36 cellular contexts compared by ENCODE assay signal in the genomic region with DNA sequence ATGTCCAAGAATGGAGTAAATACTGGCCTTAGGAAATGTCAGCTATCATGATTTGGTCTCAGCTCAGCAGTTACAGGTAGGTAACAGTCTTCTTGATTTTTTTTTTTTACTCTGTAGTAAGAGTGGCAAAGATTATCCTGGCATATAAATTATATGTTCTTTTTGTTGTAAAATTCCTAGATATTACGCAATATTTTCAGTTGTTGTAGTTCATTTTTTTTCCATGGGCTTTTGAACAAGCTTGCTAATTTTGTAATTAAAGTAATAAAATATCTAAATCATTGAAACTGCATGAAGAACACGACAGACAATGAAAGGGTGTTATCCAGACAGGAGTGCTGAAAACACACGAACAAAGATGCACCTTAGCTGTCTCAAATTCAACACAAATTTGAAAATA.
"Had no signal": no experiment of that assay in that cellular context is flagged by ENCODE, and none has a peak within 500 bp of the region (broad histone marks: within the 10 kb centered on the region; RNA-seq: fewer than 3 reads in every experiment).

No MANE protein-coding gene starts in this region.

- H3K4me1 ChIP-seq: ascending aorta had no signal

- ATAC-seq: activated CD8-positive, alpha-beta T cell treated with anti-CD3 and anti-CD28 coated beads for 36 hours; activated naive CD8-positive, alpha-beta T cell treated with anti-CD3 and anti-CD28 coated beads, Interleukin-2, amount 50 U/mL, for 24 hours had no signal

- DNase-seq: activated B cell treated with CpG ODN at 0.5 μM for 24 hours; activated CD4-positive, alpha-beta memory T cell treated with anti-CD3 and anti-CD28 coated beads for 36 hours; activated CD4-positive, alpha-beta T cell treated with anti-CD3 and anti-CD28 coated beads for 4 hours; activated CD4-positive, alpha-beta T cell treated with anti-CD3 and anti-CD28 coated beads, Interleukin-2, amount 10 ng/mL, durations not matched to agents 24 days and 14 days; activated CD4-positive, alpha-beta T cell treated with anti-CD3 and anti-CD28 coated beads, Interleukin-2, amount 50 U/mL, for 1 hour; activated CD4-positive, alpha-beta T cell treated with anti-CD3 and anti-CD28 coated beads, Interleukin-2, amount 50 U/mL, for 4 hours; activated CD4-positive, CD25-positive, alpha-beta regulatory T cell treated with anti-CD3 and anti-CD28 coated beads, Interleukin-2, amount 50 U/mL, for 72 hours; activated CD8-positive, alpha-beta memory T cell treated with anti-CD3 and anti-CD28 coated beads, Interleukin-2, amount 50 U/mL, for 48 hours; activated CD8-positive, alpha-beta T cell treated with anti-CD3 and anti-CD28 coated beads for 36 hours; activated effector memory CD4-positive, alpha-beta T cell treated with Interleukin-2 at 50 U/mL for 16 hours; activated gamma-delta T cell; activated naive CD4-positive, alpha-beta T cell treated with anti-CD3 and anti-CD28 coated beads, Interleukin-2, amount 10 ng/mL, durations not matched to agents 7 days and 5 days; activated naive CD4-positive, alpha-beta T cell treated with Interleukin-2 at 50 U/mL for 16 hours; activated naive CD8-positive, alpha-beta T cell treated with anti-CD3 and anti-CD28 coated beads, Interleukin-2, amount 10 ng/mL, durations not matched to agents 7 days and 5 days; activated naive CD8-positive, alpha-beta T cell treated with anti-CD3 and anti-CD28 coated beads, Interleukin-2, amount 50 U/mL, for 24 hours; activated T-cell treated with anti-CD3 and anti-CD28 coated beads, Interleukin-2, amount 50 U/mL, for 24 hours; activated T-cell treated with anti-CD3 and anti-CD28 coated beads, Interleukin-2, amount 50 U/mL, for 48 hours; amygdala; anterior cingulate cortex; caudate nucleus; cerebellar nuclear complex; T-helper 1 cell; T-helper 2 cell; T-helper 9 cell had no signal

- H3K36me3 Mint-ChIP-seq: activated CD4-positive, alpha-beta memory T cell treated with anti-CD3 and anti-CD28 coated beads for 36 hours; activated naive CD4-positive, alpha-beta T cell treated with anti-CD3 and anti-CD28 coated beads, Interleukin-2, amount 10 ng/mL, durations not matched to agents 7 days and 5 days; activated naive CD4-positive, alpha-beta T cell treated with anti-CD3 and anti-CD28 coated beads, Interleukin-2, amount 50 U/mL, for 24 hours; activated naive CD8-positive, alpha-beta T cell; activated naive CD8-positive, alpha-beta T cell treated with anti-CD3 and anti-CD28 coated beads, Interleukin-2, amount 10 ng/mL, durations not matched to agents 7 days and 5 days; brain had no signal

- H3K27me3 Mint-ChIP-seq: activated B cell treated with CpG ODN at 0.5 μM for 24 hours; activated CD4-positive, alpha-beta memory T cell treated with anti-CD3 and anti-CD28 coated beads for 36 hours; activated CD4-positive, alpha-beta T cell treated with anti-CD3 and anti-CD28 coated beads, Interleukin-2, amount 10 ng/mL, durations not matched to agents 24 days and 14 days; activated CD8-positive, alpha-beta T cell treated with anti-CD3 and anti-CD28 coated beads for 36 hours; activated naive CD4-positive, alpha-beta T cell treated with anti-CD3 and anti-CD28 coated beads, Interleukin-2, amount 10 ng/mL, durations not matched to agents 7 days and 5 days; activated naive CD4-positive, alpha-beta T cell treated with anti-CD3 and anti-CD28 coated beads, Interleukin-2, amount 50 U/mL, for 24 hours; activated naive CD8-positive, alpha-beta T cell; activated naive CD8-positive, alpha-beta T cell treated with anti-CD3 and anti-CD28 coated beads, Interleukin-2, amount 10 ng/mL, durations not matched to agents 7 days and 5 days; activated naive CD8-positive, alpha-beta T cell treated with anti-CD3 and anti-CD28 coated beads, Interleukin-2, amount 50 U/mL, for 24 hours; activated T-cell treated with anti-CD3 and anti-CD28 coated beads, Interleukin-2, amount 50 U/mL, for 24 hours; brain; central memory CD8-positive, alpha-beta T cell had no signal

- H3K27ac ChIP-seq: ascending aorta, cardiac muscle cell, VCaP had no signal

- H3K4me1 Mint-ChIP-seq: activated B cell treated with CpG ODN at 0.5 μM for 24 hours; activated CD4-positive, alpha-beta T cell treated with anti-CD3 and anti-CD28 coated beads, Interleukin-2, amount 10 ng/mL, durations not matched to agents 24 days and 14 days; activated naive CD4-positive, alpha-beta T cell treated with anti-CD3 and anti-CD28 coated beads, Interleukin-2, amount 10 ng/mL, durations not matched to agents 7 days and 5 days; activated naive CD4-positive, alpha-beta T cell treated with anti-CD3 and anti-CD28 coated beads, Interleukin-2, amount 50 U/mL, for 24 hours; activated naive CD8-positive, alpha-beta T cell treated with anti-CD3 and anti-CD28 coated beads, Interleukin-2, amount 10 ng/mL, durations not matched to agents 7 days and 5 days; activated naive CD8-positive, alpha-beta T cell treated with anti-CD3 and anti-CD28 coated beads, Interleukin-2, amount 50 U/mL, for 24 hours; brain; central memory CD8-positive, alpha-beta T cell had no signal

- H3K9me3 ChIP-seq: ascending aorta had no signal

- H3K4me3 Mint-ChIP-seq: activated B cell treated with CpG ODN at 0.5 μM for 24 hours; activated CD4-positive, alpha-beta memory T cell treated with anti-CD3 and anti-CD28 coated beads for 36 hours; activated CD4-positive, alpha-beta T cell treated with anti-CD3 and anti-CD28 coated beads, Interleukin-2, amount 10 ng/mL, durations not matched to agents 24 days and 14 days; activated CD8-positive, alpha-beta T cell treated with anti-CD3 and anti-CD28 coated beads for 36 hours; activated naive CD4-positive, alpha-beta T cell treated with anti-CD3 and anti-CD28 coated beads, Interleukin-2, amount 10 ng/mL, durations not matched to agents 7 days and 5 days; activated naive CD4-positive, alpha-beta T cell treated with anti-CD3 and anti-CD28 coated beads, Interleukin-2, amount 50 U/mL, for 24 hours; activated naive CD8-positive, alpha-beta T cell; activated naive CD8-positive, alpha-beta T cell treated with anti-CD3 and anti-CD28 coated beads, Interleukin-2, amount 10 ng/mL, durations not matched to agents 7 days and 5 days; activated naive CD8-positive, alpha-beta T cell treated with anti-CD3 and anti-CD28 coated beads, Interleukin-2, amount 50 U/mL, for 24 hours; activated T-cell treated with anti-CD3 and anti-CD28 coated beads, Interleukin-2, amount 50 U/mL, for 24 hours; brain; central memory CD8-positive, alpha-beta T cell; T-helper 1 cell treated with Interleukin-12 subunit alpha and Interleukin-12 subunit beta and Interleukin-4 antibody, amounts not matched to agents 30 μg/mL and 1 μg/mL, for 36 hours; T-helper 2 cell treated with Interferon-gamma antibody and Interleukin-4, amounts not matched to agents 5 μg/mL and 100 μg/mL, for 36 hours had no signal

- H3K36me3 ChIP-seq: ascending aorta, cardiac muscle cell had no signal

- H3K4me3 ChIP-seq: ascending aorta, cardiac muscle cell had no signal

- FAIRE-seq: bronchial epithelial cell, TTC549 had no signal

- H3K27me3 ChIP-seq: ascending aorta, cardiac muscle cell had no signal

- H3K9me3 Mint-ChIP-seq: activated CD4-positive, alpha-beta T cell treated with anti-CD3 and anti-CD28 coated beads, Interleukin-2, amount 10 ng/mL, durations not matched to agents 24 days and 14 days; activated naive CD4-positive, alpha-beta T cell treated with anti-CD3 and anti-CD28 coated beads, Interleukin-2, amount 50 U/mL, for 24 hours; brain; central memory CD8-positive, alpha-beta T cell had no signal

- H3K27ac Mint-ChIP-seq: activated B cell treated with CpG ODN at 0.5 μM for 24 hours; activated CD4-positive, alpha-beta memory T cell treated with anti-CD3 and anti-CD28 coated beads for 36 hours; activated CD4-positive, alpha-beta T cell treated with anti-CD3 and anti-CD28 coated beads, Interleukin-2, amount 10 ng/mL, durations not matched to agents 24 days and 14 days; activated CD8-positive, alpha-beta T cell treated with anti-CD3 and anti-CD28 coated beads for 36 hours; activated naive CD4-positive, alpha-beta T cell treated with anti-CD3 and anti-CD28 coated beads, Interleukin-2, amount 10 ng/mL, durations not matched to agents 7 days and 5 days; activated naive CD4-positive, alpha-beta T cell treated with anti-CD3 and anti-CD28 coated beads, Interleukin-2, amount 50 U/mL, for 24 hours; activated naive CD8-positive, alpha-beta T cell; activated naive CD8-positive, alpha-beta T cell treated with anti-CD3 and anti-CD28 coated beads, Interleukin-2, amount 10 ng/mL, durations not matched to agents 7 days and 5 days; activated naive CD8-positive, alpha-beta T cell treated with anti-CD3 and anti-CD28 coated beads, Interleukin-2, amount 50 U/mL, for 24 hours; activated T-cell treated with anti-CD3 and anti-CD28 coated beads, Interleukin-2, amount 50 U/mL, for 24 hours; activated T-helper 2 cell treated with anti-CD3 and anti-CD28 coated beads, Interferon-gamma antibody, Interleukin-2, Interleukin-4, amounts not matched to agents 10 μg/mL and 5 μg/mL and 100 μg/mL, durations not matched to agents 14 hours and 24 hours and 36 hours; brain; T-helper 1 cell treated with Interleukin-12 subunit alpha and Interleukin-12 subunit beta and Interleukin-4 antibody, amounts not matched to agents 30 μg/mL and 1 μg/mL, for 36 hours; T-helper 2 cell treated with Interferon-gamma antibody and Interleukin-4, amounts not matched to agents 5 μg/mL and 100 μg/mL, for 36 hours had no signal
